In the genomic region with DNA sequence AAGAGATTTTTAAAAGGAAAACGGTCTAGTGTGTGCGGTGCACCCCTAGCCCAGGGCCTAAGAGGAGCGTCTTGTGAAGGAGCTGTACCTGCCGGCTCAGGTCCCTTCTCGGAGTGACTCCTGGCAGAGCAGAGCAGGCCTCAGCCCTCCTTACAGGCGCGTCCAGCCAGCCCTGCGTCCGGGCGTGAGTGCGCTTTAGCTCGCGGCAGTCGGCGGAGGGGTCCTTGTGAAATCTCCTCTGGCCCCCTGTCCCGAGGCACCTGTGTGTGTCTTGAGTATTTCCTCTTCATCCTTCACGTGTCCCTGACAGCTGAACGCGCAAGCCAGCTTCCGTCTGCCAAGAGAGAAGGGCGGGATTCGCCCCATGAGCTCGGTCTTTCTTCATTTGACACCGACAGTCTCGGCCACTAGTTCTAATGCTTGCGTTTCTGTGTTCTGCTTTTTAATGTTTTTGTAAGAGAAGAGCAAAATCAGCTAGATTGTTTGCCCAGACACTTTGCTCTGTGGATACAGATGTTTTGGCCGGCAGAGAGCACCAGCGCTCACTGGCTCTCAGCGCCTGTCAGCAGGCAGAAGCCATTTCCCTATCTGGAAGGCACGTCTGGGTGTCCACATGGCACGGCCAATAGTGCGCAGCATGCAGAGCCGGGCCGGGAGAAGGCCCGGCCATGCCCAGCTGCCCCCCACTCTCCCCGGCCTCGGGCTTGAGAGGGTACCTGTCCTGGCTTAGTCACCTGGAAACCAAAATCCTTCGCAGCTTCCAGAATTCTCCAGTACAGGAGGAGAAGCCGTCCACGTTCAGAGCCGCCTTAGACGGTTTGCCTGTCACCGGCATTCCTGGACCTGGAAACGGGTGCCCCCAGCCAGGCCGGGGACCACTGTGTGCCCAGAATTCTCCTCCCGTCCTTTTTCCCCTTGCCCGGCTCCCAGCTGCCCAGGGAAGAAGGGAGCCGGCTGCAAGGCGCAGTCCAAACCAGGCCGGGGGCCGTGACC, we compare ENCODE assay signal across 13 cellular contexts. TPM values are rescaled to one million over a fixed set of nuclear protein-coding genes. Genes with fewer than 3 reads are reported as not detected.
DNase-seq lines count a peak whose midpoint lies in the region; ATAC-seq and TF ChIP-seq lines count a peak whose summit lies in the region.
"Had no signal": no experiment of that assay in that cellular context is flagged by ENCODE, and none has a peak within 500 bp of the region (broad histone marks: within the 10 kb centered on the region; RNA-seq: fewer than 3 reads in every experiment).

No MANE protein-coding gene starts in this region.

- H3K4me1 Mint-ChIP-seq in WTC11 = peaks cover 4% of the 10 kb centered on the region

- H3K4me3 Mint-ChIP-seq in WTC11 = no peak overlapping the region
- H3K4me3 Mint-ChIP-seq: activated CD8-positive, alpha-beta T cell treated with anti-CD3 and anti-CD28 coated beads for 36 hours; activated naive CD4-positive, alpha-beta T cell treated with anti-CD3 and anti-CD28 coated beads, Interleukin-2, amount 10 ng/mL, durations not matched to agents 7 days and 5 days had no signal

- intact Hi-C loops in left cardiac atrium (cut with DNase I) = no loop called here

- peak; percentile 48 for DNase-seq in G401 (ENCODE audit: low spot score)
- DNase-seq in WTC11 (ENCODE audit: low spot score) = no peak
- DNase-seq in left cardiac atrium = no peak
- DNase-seq in pons (ENCODE audit: low spot score) = peak; percentile 55
- no peak for DNase-seq in AG20443 (ENCODE audit: low spot score)
- no peak for DNase-seq in AG08395 (ENCODE audit: low spot score)
- DNase-seq in stimulated activated CD4-positive, alpha-beta T cell treated with anti-CD3 and anti-CD28 coated beads, Interleukin-12 subunit alpha, Interleukin-12 subunit beta, amount 100 ng/mL, for 4 hours = no peak
- DNase-seq: activated CD8-positive, alpha-beta T cell treated with anti-CD3 and anti-CD28 coated beads for 36 hours; activated naive CD4-positive, alpha-beta T cell treated with anti-CD3 and anti-CD28 coated beads, Interleukin-2, amount 10 ng/mL, durations not matched to agents 7 days and 5 days; CD4-positive, CD25-positive, alpha-beta regulatory T cell; central memory CD4-positive, alpha-beta T cell; NCI-H69 had no signal

- H3K27ac Mint-ChIP-seq in WTC11 = peak overlapping the region; percentile 78; the same call in 1 of the 2 replicates
- H3K27ac Mint-ChIP-seq: activated CD8-positive, alpha-beta T cell treated with anti-CD3 and anti-CD28 coated beads for 36 hours; activated naive CD4-positive, alpha-beta T cell treated with anti-CD3 and anti-CD28 coated beads, Interleukin-2, amount 10 ng/mL, durations not matched to agents 7 days and 5 days; CD4-positive, CD25-positive, alpha-beta regulatory T cell had no signal

- no peaks in the 10 kb centered on the region for H3K9me3 Mint-ChIP-seq in WTC11
- H3K9me3 Mint-ChIP-seq: activated CD8-positive, alpha-beta T cell treated with anti-CD3 and anti-CD28 coated beads for 36 hours; activated naive CD4-positive, alpha-beta T cell treated with anti-CD3 and anti-CD28 coated beads, Interleukin-2, amount 10 ng/mL, durations not matched to agents 7 days and 5 days; CD4-positive, CD25-positive, alpha-beta regulatory T cell had no signal

- CTCF ChIA-PET in WTC11 (lab: Charles Lee) = interaction anchor here (1.3 kb wide), 1 partner anchor 10 kb away, joined by 5 read pairs; no protein-coding TSS in a partner anchor

- TF ChIP-seq CTCF in WTC11 (IDR thresholded peaks at IDR 0.05) = no peak

- peaks cover 14% of the 10 kb centered on the region for H3K36me3 Mint-ChIP-seq in WTC11

- H3K27me3 Mint-ChIP-seq in WTC11 (ENCODE audit: low read depth) = no peaks in the 10 kb centered on the region
- H3K27me3 Mint-ChIP-seq: activated CD8-positive, alpha-beta T cell treated with anti-CD3 and anti-CD28 coated beads for 36 hours; activated naive CD4-positive, alpha-beta T cell treated with anti-CD3 and anti-CD28 coated beads, Interleukin-2, amount 10 ng/mL, durations not matched to agents 7 days and 5 days; CD4-positive, CD25-positive, alpha-beta regulatory T cell had no signal

- POLR2A ChIA-PET in WTC11 (lab: Charles Lee) = no interaction called here

- in situ Hi-C loops in G401 (cut with HindIII; ENCODE audit: low sequenced_read_pairs) = no loop called here

- no peak for ATAC-seq in WTC11
- ATAC-seq in left cardiac atrium = peak; percentile 5 to 53
- ATAC-seq in esophagus mucosa = no peak
- ATAC-seq: activated CD8-positive, alpha-beta T cell treated with anti-CD3 and anti-CD28 coated beads for 36 hours had no signal

TF ChIP-seq in WTC11, 78 proteins besides CTCF, POLR2A, EP300 and RAD21:
- no peak for TF ChIP-seq CREB1 (CRISPR knock-in tag; IDR thresholded peaks at IDR 0.05)
- TF ChIP-seq ATF3 (CRISPR knock-in tag; conservative IDR thresholded peaks at IDR 0.05) = no peak

RNA-seq across cellular contexts. Expression of gene GET4, which starts 7.0 kb away (rescaled TPM):
- total RNA-seq in G401 (2014; rRNA removed; shearing (Covaris generic)) = 98.5 and 102 TPM in 2 replicates
- total RNA-seq in WTC11 (2021) (73.0 to 82.0 TPM (median 73.4 TPM) in 3 replicates), left cardiac atrium (10 to 100 TPM; 17.8 to 28.3 TPM), esophagus mucosa (21.6 TPM)

RNA-seq across cellular contexts. Expression of gene SUN1, which starts 51.0 kb away (rescaled TPM):
- 55.9 and 107 TPM in 2 replicates for total RNA-seq in G401 (2014; rRNA removed; shearing (Covaris generic))
- total RNA-seq in WTC11 (2021) (149 to 158 TPM (median 156 TPM) in 3 replicates), left cardiac atrium (100 to 1,000 TPM; 124 to 136 TPM), esophagus mucosa (63.0 TPM)

Comparison
In these comparisons a context has a peak if more than half of its experiments do, and no peak if none do; other contexts are left out.
1. DNase-seq: peak in G401 (single experiment) and pons (single experiment); none in WTC11 (single experiment), left cardiac atrium (single experiment), AG20443 (single experiment), AG08395 (single experiment) and stimulated activated CD4-positive, alpha-beta T cell treated with anti-CD3 and anti-CD28 coated beads, Interleukin-12 subunit alpha, Interleukin-12 subunit beta, amount 100 ng/mL, for 4 hours (single experiment).
2. ATAC-seq: peak in left cardiac atrium (2 of 2); none in WTC11 (single experiment) and esophagus mucosa (single experiment).